8 cellular contexts compared by ENCODE assay signal in the genomic region with DNA sequence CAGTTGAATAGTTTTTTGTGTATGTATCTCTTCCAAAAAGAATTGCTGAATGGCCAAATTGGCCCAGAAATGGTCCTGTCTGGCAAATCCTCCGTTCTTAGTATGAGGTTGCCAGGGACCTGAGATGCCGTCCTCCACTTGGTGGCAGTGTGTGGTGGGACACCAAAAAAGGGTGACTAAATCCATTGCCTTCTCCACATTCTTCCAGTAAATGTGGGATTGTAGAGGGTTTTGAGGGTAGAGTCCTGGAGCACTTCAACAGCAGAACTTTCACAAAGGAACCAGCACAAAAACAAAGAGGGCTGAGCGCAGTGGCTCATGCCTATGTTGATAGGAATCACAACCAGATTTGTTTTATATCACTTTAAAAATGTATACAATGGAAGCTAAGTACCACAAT.
DNase-seq lines count a peak whose midpoint lies in the region; ATAC-seq and TF ChIP-seq lines count a peak whose summit lies in the region.

No MANE protein-coding gene starts in this region.

- no peak for TF ChIP-seq POLR2A in prostate gland (IDR thresholded peaks at IDR 0.05)

- no peaks in the 10 kb centered on the region for H3K36me3 ChIP-seq in prostate gland

- H3K4me1 ChIP-seq in prostate gland (replicated peaks): no peaks in the 10 kb centered on the region

- ATAC-seq in SK-N-SH treated with all-trans-retinoic acid at 6 μM for 48 hours: peak; percentile 77

- DNase-seq in NCI-H1436 (lab: John Stamatoyannopoulos, UW): peak; percentile 11
- no peak for DNase-seq in NCI-H1436 treated with DMSO at 0.1 percent for 48 hours (lab: John Stamatoyannopoulos, UW)
- DNase-seq in HuH-7.5 (ENCODE audit: low spot score): peak; percentile 33
- peak; percentile 40 for DNase-seq in fibroblast of mammary gland (ENCODE audit: low read depth)
- peak; percentile 20 for DNase-seq in prostate gland (ENCODE audit: low spot score)
- DNase-seq in mucosa of gallbladder (ENCODE audit: low spot score): no peak
- DNase-seq in cerebellar nuclear complex (lab: John Stamatoyannopoulos, UW): no peak

- WGBS in prostate gland: 35% methylated on average over 3 of the region's 3 CpGs

- intact Hi-C loops in prostate gland (cut with DNase I): loop anchor here (10.0 kb wide), 1 partner anchor 305 kb away; the partner anchor contains the start of gene VPS4B

- H3K27me3 ChIP-seq in prostate gland (replicated peaks; ENCODE audit: insufficient read depth): no peaks in the 10 kb centered on the region

- H3K4me3 ChIP-seq in fibroblast of mammary gland (ENCODE audit: control insufficient read depth, low read depth, low read length) (no peak overlapping the region), prostate gland (no peak overlapping the region)

- no peaks in the 10 kb centered on the region for H3K9me3 ChIP-seq in prostate gland

- no peak overlapping the region for H3K27ac ChIP-seq in prostate gland

- TF ChIP-seq CTCF in fibroblast of mammary gland (conservative IDR thresholded peaks at IDR 0.05; ENCODE audit: control insufficient read depth, insufficient read depth, low read depth, low read length): peak; percentile 45
- peak in 3 of 4 experiments; percentile 21 to 54 (median 43) for TF ChIP-seq CTCF in prostate gland (IDR thresholded peaks at IDR 0.05)

TF ChIP-seq in SK-N-SH treated with all-trans-retinoic acid at 6 μM for 48 hours, 23 proteins besides CTCF, POLR2A, EP300 and RAD21:
- no peak for TF ChIP-seq GLIS3 (CRISPR knock-in tag; IDR thresholded peaks at IDR 0.05)
- no peak for TF ChIP-seq ZFP3 (CRISPR knock-in tag; IDR thresholded peaks at IDR 0.05)
- TF ChIP-seq TCF4 (CRISPR knock-in tag; IDR thresholded peaks at IDR 0.05; ENCODE audit: borderline replicate concordance): no peak
- no peak for TF ChIP-seq PPARA (CRISPR knock-in tag; IDR thresholded peaks at IDR 0.05; ENCODE audit: borderline replicate concordance)
- no peak for TF ChIP-seq ARNTL (CRISPR knock-in tag; IDR thresholded peaks at IDR 0.05; ENCODE audit: borderline replicate concordance, low read depth)
- TF ChIP-seq, protein P1, sequence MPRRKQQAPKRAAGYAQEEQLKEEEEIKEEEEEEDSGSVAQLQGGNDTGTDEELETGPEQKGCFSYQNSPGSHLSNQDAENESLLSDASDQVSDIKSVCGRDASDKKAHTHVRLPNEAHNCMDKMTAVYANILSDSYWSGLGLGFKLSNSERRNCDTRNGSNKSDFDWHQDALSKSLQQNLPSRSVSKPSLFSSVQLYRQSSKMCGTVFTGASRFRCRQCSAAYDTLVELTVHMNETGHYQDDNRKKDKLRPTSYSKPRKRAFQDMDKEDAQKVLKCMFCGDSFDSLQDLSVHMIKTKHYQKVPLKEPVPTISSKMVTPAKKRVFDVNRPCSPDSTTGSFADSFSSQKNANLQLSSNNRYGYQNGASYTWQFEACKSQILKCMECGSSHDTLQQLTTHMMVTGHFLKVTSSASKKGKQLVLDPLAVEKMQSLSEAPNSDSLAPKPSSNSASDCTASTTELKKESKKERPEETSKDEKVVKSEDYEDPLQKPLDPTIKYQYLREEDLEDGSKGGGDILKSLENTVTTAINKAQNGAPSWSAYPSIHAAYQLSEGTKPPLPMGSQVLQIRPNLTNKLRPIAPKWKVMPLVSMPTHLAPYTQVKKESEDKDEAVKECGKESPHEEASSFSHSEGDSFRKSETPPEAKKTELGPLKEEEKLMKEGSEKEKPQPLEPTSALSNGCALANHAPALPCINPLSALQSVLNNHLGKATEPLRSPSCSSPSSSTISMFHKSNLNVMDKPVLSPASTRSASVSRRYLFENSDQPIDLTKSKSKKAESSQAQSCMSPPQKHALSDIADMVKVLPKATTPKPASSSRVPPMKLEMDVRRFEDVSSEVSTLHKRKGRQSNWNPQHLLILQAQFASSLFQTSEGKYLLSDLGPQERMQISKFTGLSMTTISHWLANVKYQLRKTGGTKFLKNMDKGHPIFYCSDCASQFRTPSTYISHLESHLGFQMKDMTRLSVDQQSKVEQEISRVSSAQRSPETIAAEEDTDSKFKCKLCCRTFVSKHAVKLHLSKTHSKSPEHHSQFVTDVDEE (CRISPR knock-in tag; IDR thresholded peaks at IDR 0.05): no peak
- TF ChIP-seq BACH2 (CRISPR knock-in tag; IDR thresholded peaks at IDR 0.05; ENCODE audit: borderline replicate concordance): no peak
- TF ChIP-seq ZNF8 (CRISPR knock-in tag; IDR thresholded peaks at IDR 0.05): no peak
- no peak for TF ChIP-seq ZFP30 (CRISPR knock-in tag; IDR thresholded peaks at IDR 0.05)
- no peak for TF ChIP-seq CSRNP3 (CRISPR knock-in tag; IDR thresholded peaks at IDR 0.05)
- no peak for TF ChIP-seq CSDC2 (CRISPR knock-in tag; IDR thresholded peaks at IDR 0.05)
- no peak for TF ChIP-seq POU6F1 (CRISPR knock-in tag; IDR thresholded peaks at IDR 0.05; ENCODE audit: borderline replicate concordance, low read depth)
- TF ChIP-seq RARB (CRISPR knock-in tag; IDR thresholded peaks at IDR 0.05): no peak
- no peak for TF ChIP-seq ZC3H10 (CRISPR knock-in tag; IDR thresholded peaks at IDR 0.05)
- TF ChIP-seq OSR1 (CRISPR knock-in tag; IDR thresholded peaks at IDR 0.05): no peak
- TF ChIP-seq ISL1 (CRISPR knock-in tag; IDR thresholded peaks at IDR 0.05): no peak
- no peak for TF ChIP-seq PATZ1 (CRISPR knock-in tag; IDR thresholded peaks at IDR 0.05; ENCODE audit: borderline replicate concordance)

Comparison
In these comparisons a context has a peak if more than half of its experiments do, and no peak if none do; other contexts are left out.
1. DNase-seq: peak in NCI-H1436 (single experiment), HuH-7.5 (single experiment), fibroblast of mammary gland (single experiment) and prostate gland (single experiment); none in NCI-H1436 treated with DMSO at 0.1 percent for 48 hours (single experiment), mucosa of gallbladder (single experiment) and cerebellar nuclear complex (0 of 2).